ENCODE assay signal across 2 cellular contexts in genomic region chr13:34070544-34071303, GRCh38.
A peak's percentile ranks its signal among the peaks of the same experiment; 100 is the strongest.
TF ChIP-seq lines count a peak whose summit lies in the region.

No MANE protein-coding gene starts in this region.

TF ChIP-seq in HCT116, 20 proteins besides CTCF, POLR2A, EP300 and RAD21:
- no peak for TF ChIP-seq TCF7L2 (IDR thresholded peaks at IDR 0.05; ENCODE audit: borderline replicate concordance, extremely low read depth, insufficient read depth, insufficient read length)
- TF ChIP-seq SP1 (IDR thresholded peaks at IDR 0.05; ENCODE audit: low read depth), result no peak
- TF ChIP-seq ELF1 (IDR thresholded peaks at IDR 0.05; ENCODE audit: borderline replicate concordance, low read depth), result no peak

TF ChIP-seq in IMR-90, 13 proteins besides CTCF, POLR2A, EP300 and RAD21:
- TF ChIP-seq MAFK (IDR thresholded peaks at IDR 0.05; ENCODE audit: low read depth, low read length), result peak; percentile 46; the same call in 1 of the 2 replicates
- TF ChIP-seq, protein P1, sequence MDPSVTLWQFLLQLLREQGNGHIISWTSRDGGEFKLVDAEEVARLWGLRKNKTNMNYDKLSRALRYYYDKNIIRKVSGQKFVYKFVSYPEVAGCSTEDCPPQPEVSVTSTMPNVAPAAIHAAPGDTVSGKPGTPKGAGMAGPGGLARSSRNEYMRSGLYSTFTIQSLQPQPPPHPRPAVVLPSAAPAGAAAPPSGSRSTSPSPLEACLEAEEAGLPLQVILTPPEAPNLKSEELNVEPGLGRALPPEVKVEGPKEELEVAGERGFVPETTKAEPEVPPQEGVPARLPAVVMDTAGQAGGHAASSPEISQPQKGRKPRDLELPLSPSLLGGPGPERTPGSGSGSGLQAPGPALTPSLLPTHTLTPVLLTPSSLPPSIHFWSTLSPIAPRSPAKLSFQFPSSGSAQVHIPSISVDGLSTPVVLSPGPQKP (IDR thresholded peaks at IDR 0.05; ENCODE audit: borderline replicate concordance, low read depth, low read length), result no peak
